ENCODE assay signal across 19 cellular contexts in the genomic region with DNA sequence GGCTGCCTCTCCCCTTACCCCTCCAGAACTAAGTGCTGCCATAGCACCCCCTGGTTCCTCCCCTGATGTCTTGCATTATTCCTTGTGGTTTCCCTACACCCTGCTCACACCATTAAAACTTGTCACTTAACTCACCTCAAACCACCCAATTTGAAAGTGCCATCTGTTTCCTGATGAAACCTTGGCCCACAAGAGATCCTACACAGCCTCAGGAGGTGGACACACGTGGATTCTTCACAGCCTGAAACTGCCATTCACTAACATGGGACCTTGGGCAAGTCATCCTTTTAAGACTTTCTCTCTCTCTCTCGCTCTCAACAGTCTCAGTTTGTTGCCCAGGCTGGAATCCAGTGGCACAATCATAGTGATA.
"Had no signal": no experiment of that assay in that cellular context is flagged by ENCODE, and none has a peak within 500 bp of the region (broad histone marks: within the 10 kb centered on the region; RNA-seq: fewer than 3 reads in every experiment).

No MANE protein-coding gene starts in this region.

- H3K9me3 ChIP-seq: pancreas, sigmoid colon, stomach, thoracic aorta, transverse colon had no signal

- H3K4me1 ChIP-seq: gastroesophageal sphincter, pancreas, sigmoid colon, transverse colon had no signal

- H3K36me3 ChIP-seq: gastroesophageal sphincter, pancreas, sigmoid colon, stomach, thoracic aorta, transverse colon had no signal

- H3K27me3 ChIP-seq: gastroesophageal sphincter, pancreas, sigmoid colon, stomach, transverse colon had no signal

- FAIRE-seq: endometrium, kidney, pancreas had no signal

- H3K27ac ChIP-seq: gastroesophageal sphincter, pancreas, sigmoid colon, skin epidermis, stomach, thoracic aorta, transverse colon had no signal

- H3K4me3 ChIP-seq: gastroesophageal sphincter, pancreas, sigmoid colon, skin epidermis, stomach, thoracic aorta, transverse colon had no signal

- DNase-seq: effector memory CD4-positive, alpha-beta T cell; glutamatergic neuron; kidney; left colon; mesendoderm; naive B cell; occipital lobe; pancreas; sigmoid colon; stimulated activated CD4-positive, alpha-beta T cell treated with anti-CD3 and anti-CD28 coated beads, Interleukin-2, amount 100 ng/mL, for 24 hours; stimulated activated CD4-positive, alpha-beta T cell treated with anti-CD3 and anti-CD28 coated beads, Interleukin-4, amount 100 ng/mL, for 4 hours; stimulated activated naive CD4-positive, alpha-beta T cell; stomach; substantia nigra; transverse colon had no signal
